ENCODE assay signal across 18 cellular contexts in the genomic region with DNA sequence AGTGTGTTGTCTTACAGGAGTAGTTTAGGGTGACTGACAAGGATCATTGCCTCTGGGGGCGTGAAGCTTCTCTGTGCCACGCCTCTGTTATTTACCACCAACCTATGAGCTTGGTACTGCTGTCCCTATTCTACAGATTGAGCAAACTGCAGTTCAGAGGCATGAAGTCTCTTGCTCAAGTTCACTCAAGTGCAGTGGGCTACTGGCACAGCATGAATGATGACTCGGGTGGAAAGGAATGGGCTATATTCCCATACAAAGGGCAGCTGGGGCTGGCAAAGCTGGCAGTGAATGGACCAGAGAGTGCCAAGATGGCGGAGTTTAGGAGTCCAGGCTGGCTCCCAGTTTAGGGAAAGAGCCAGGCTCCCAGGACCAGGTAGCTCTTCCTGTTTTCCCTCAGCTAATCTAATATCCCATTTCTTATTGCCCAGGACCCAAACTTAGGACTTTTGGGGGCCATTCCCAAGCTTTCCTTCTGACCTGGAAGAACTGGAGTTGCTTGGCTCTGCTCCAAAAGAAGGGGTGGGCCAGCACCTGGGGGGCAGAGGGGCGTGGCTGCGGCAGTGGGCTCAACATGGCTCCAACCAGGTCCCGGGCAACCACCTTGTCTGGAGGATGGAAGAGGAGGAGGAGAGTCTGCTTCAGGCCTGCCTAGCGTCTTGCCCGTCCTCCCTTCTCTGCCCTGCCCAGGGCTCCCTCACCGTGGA. TPM values are rescaled to one million over a fixed set of nuclear protein-coding genes. Genes with fewer than 3 reads are reported as not detected.
DNase-seq lines count a peak whose midpoint lies in the region; ATAC-seq and TF ChIP-seq lines count a peak whose summit lies in the region.
"Had no signal": no experiment of that assay in that cellular context is flagged by ENCODE, and none has a peak within 500 bp of the region (broad histone marks: within the 10 kb centered on the region; RNA-seq: fewer than 3 reads in every experiment).

No MANE protein-coding gene starts in this region.

- H2BK120ac ChIP-seq in neuronal stem cell (ENCODE audit: low read depth, low read length) = no peak overlapping the region

- H2BK15ac ChIP-seq in neuronal stem cell (ENCODE audit: low read length) = no peak overlapping the region

- no peak overlapping the region for H3K4me3 Mint-ChIP-seq in activated T-helper 17 cell treated with anti-CD3 and anti-CD28 coated beads, Interleukin-2, amount 50 U/mL, for 72 hours
- H3K4me3 Mint-ChIP-seq: activated T-helper 1 cell treated with anti-CD3 and anti-CD28 coated beads, Interleukin-12 subunit alpha, Interleukin-12 subunit beta, Interleukin-2, Interleukin-4 antibody, amounts not matched to agents 30 ng/mL and 10 ng/mL and 1 ng/mL, durations not matched to agents 14 hours and 24 hours and 36 hours; brain; mesothelial cell of epicardium had no signal

- no peak overlapping the region for H3K14ac ChIP-seq in neuronal stem cell (ENCODE audit: low read length)

- no peaks in the 10 kb centered on the region for H3K4me1 Mint-ChIP-seq in activated T-helper 17 cell treated with anti-CD3 and anti-CD28 coated beads, Interleukin-2, amount 50 U/mL, for 72 hours

- DNase-seq in NCI-H82 (lab: John Stamatoyannopoulos, UW) (peak; percentile 24), NCI-H82 treated with DMSO at 0.1 percent for 48 hours (lab: John Stamatoyannopoulos, UW; ENCODE audit: unreplicated experiment) (no peak), NCI-H226 (peak; percentile 38), cardiac fibroblast (ENCODE audit: low read depth in 2 of 2) (peak; percentile 35 to 57), neuronal stem cell (ENCODE audit: low spot score) (no peak), NCI-H2081 treated with DMSO at 0.1 percent for 48 hours (lab: John Stamatoyannopoulos, UW) (no peak)
- no peak for DNase-seq in activated effector memory CD4-positive, alpha-beta T cell treated with anti-CD3 and anti-CD28 coated beads, Interleukin-2, amount 50 U/mL, for 16 hours
- DNase-seq: Calu3; NCI-H146; stimulated activated CD8-positive, alpha-beta memory T cell treated with anti-CD3 and anti-CD28 coated beads, Interleukin-4, amount 100 ng/mL, for 48 hours; upper lobe of right lung had no signal

- peaks cover 42 to 59% of the 10 kb centered on the region in 2 donors for H3K36me3 ChIP-seq in neuronal stem cell (replicated peaks in 1 of 2; ENCODE audit: control insufficient read depth in 2 of 2, insufficient read depth in 2 of 2, low read length in 2 of 2)

- H3K4me1 ChIP-seq in neuronal stem cell (ENCODE audit: control insufficient read depth in 2 of 2, insufficient read depth in 1 of 2, low read depth in 1 of 2, low read length in 2 of 2) = peaks cover 4 to 10% of the 10 kb centered on the region in 2 donors
- H3K4me1 ChIP-seq: upper lobe of right lung had no signal

- H3K9ac ChIP-seq in neuronal stem cell (ENCODE audit: low read depth, low read length, poor library complexity) = no peak overlapping the region
- H3K9ac ChIP-seq: parathyroid adenoma had no signal

- H4K91ac ChIP-seq in neuronal stem cell (ENCODE audit: low read depth, low read length, poor library complexity) = no peak overlapping the region

- peak overlapping the region; percentile 62 for H3K23ac ChIP-seq in neuronal stem cell (ENCODE audit: low read depth, low read length, poor library complexity)

- H3K18ac ChIP-seq in neuronal stem cell (ENCODE audit: low read length) = no peak overlapping the region

- H3K27me3 ChIP-seq in neuronal stem cell (ENCODE audit: control insufficient read depth in 3 of 3, insufficient read depth in 3 of 3, low read depth in 1 of 3, low read length in 3 of 3) = no peaks in the 10 kb centered on the region

- no peak for ATAC-seq in activated T-helper 17 cell treated with anti-CD3 and anti-CD28 coated beads, Interleukin-2, amount 50 U/mL, for 72 hours (replicated peaks)
- ATAC-seq: upper lobe of right lung had no signal

- H2AK5ac ChIP-seq in neuronal stem cell (ENCODE audit: low read depth, low read length) = no peak overlapping the region

- no peaks in the 10 kb centered on the region for H3K27me3 Mint-ChIP-seq in activated T-helper 17 cell treated with anti-CD3 and anti-CD28 coated beads, Interleukin-2, amount 50 U/mL, for 72 hours
- H3K27me3 Mint-ChIP-seq: brain had no signal

- peak overlapping the region; percentile 4 for H2BK5ac ChIP-seq in neuronal stem cell (ENCODE audit: low read length)

- no peaks in the 10 kb centered on the region for H3K9me3 Mint-ChIP-seq in activated T-helper 17 cell treated with anti-CD3 and anti-CD28 coated beads, Interleukin-2, amount 50 U/mL, for 72 hours
- H3K9me3 Mint-ChIP-seq: activated T-helper 1 cell treated with anti-CD3 and anti-CD28 coated beads, Interleukin-12 subunit alpha, Interleukin-12 subunit beta, Interleukin-2, Interleukin-4 antibody, amounts not matched to agents 30 ng/mL and 10 ng/mL and 1 ng/mL, durations not matched to agents 14 hours and 24 hours and 36 hours; brain; mesothelial cell of epicardium had no signal

- H3K79me1 ChIP-seq in neuronal stem cell (ENCODE audit: low read depth, low read length) = peaks cover 8% of the 10 kb centered on the region

- no peak overlapping the region for H3K27ac Mint-ChIP-seq in activated T-helper 17 cell treated with anti-CD3 and anti-CD28 coated beads, Interleukin-2, amount 50 U/mL, for 72 hours
- H3K27ac Mint-ChIP-seq: activated T-helper 1 cell treated with anti-CD3 and anti-CD28 coated beads, Interleukin-12 subunit alpha, Interleukin-12 subunit beta, Interleukin-2, Interleukin-4 antibody, amounts not matched to agents 30 ng/mL and 10 ng/mL and 1 ng/mL, durations not matched to agents 14 hours and 24 hours and 36 hours; mesothelial cell of epicardium had no signal

- H3K27ac ChIP-seq in neuronal stem cell (replicated peaks; ENCODE audit: low read length) = no peak overlapping the region
- H3K27ac ChIP-seq: parathyroid adenoma, upper lobe of right lung had no signal

- TF ChIP-seq CTCF in cardiac fibroblast (IDR thresholded peaks at IDR 0.05; ENCODE audit: low read depth, low read length) = no peak

- no peaks in the 10 kb centered on the region for H3K9me3 ChIP-seq in neuronal stem cell (replicated peaks in 1 of 2; ENCODE audit: control insufficient read depth in 2 of 2, insufficient read depth in 1 of 2, low read depth in 1 of 2, low read length in 2 of 2)
- H3K9me3 ChIP-seq: A549, upper lobe of right lung had no signal

- no CpG with 5 or more reads among the region's 10 CpGs for WGBS in neuronal stem cell (ENCODE audit: extremely low coverage in 2 of 2, insufficient read length in 2 of 2, insufficient replicate concordance in 1 of 2), 2 donors

- H3K4ac ChIP-seq in neuronal stem cell (ENCODE audit: low read length) = no peak overlapping the region

- H3K4me2 ChIP-seq in neuronal stem cell (ENCODE audit: insufficient read depth, low read length, poor library complexity, severe bottlenecking) = no peak overlapping the region
- H3K4me2 ChIP-seq: A549 had no signal

- no peak overlapping the region for H2AFZ ChIP-seq in neuronal stem cell (ENCODE audit: low read length)
- H2AFZ ChIP-seq: parathyroid adenoma had no signal

- H4K8ac ChIP-seq in neuronal stem cell (ENCODE audit: low read depth, low read length) = no peak overlapping the region

- H3K4me3 ChIP-seq in cardiac fibroblast (replicated peaks in 1 of 2; ENCODE audit: low read depth in 2 of 2, low read length in 2 of 2) (no peak overlapping the region), neuronal stem cell (ENCODE audit: low read length in 2 of 2) (no peak overlapping the region)
- H3K4me3 ChIP-seq: A549, upper lobe of right lung had no signal

- no peak overlapping the region for H2BK12ac ChIP-seq in neuronal stem cell (ENCODE audit: low read length)

- peaks cover 40% of the 10 kb centered on the region for H3K36me3 Mint-ChIP-seq in activated T-helper 17 cell treated with anti-CD3 and anti-CD28 coated beads, Interleukin-2, amount 50 U/mL, for 72 hours (ENCODE audit: low read depth)

RNA-seq across cellular contexts. Expression of a gene that starts 12.9 kb away (rescaled TPM):
- polyA plus RNA-seq in neuronal stem cell (2013, experiment 1 of 2) = 185 TPM
- polyA plus RNA-seq in neuronal stem cell (2013, experiment 2 of 2) = 183 TPM
- 100 to 1,000 TPM in 1 of 2 donors, 10 to 100 TPM in 1; 64.0 to 104 TPM for total RNA-seq in activated T-helper 17 cell treated with anti-CD3 and anti-CD28 coated beads, Interleukin-2, amount 50 U/mL, for 72 hours

RNA-seq across cellular contexts. Expression of a gene that starts 21.4 kb away (rescaled TPM):
- polyA plus RNA-seq in neuronal stem cell (2013, experiment 1 of 2) = 1.3 TPM
- polyA plus RNA-seq in neuronal stem cell (2013, experiment 2 of 2) = 1.2 TPM
- total RNA-seq in activated T-helper 17 cell treated with anti-CD3 and anti-CD28 coated beads, Interleukin-2, amount 50 U/mL, for 72 hours = not detected
- total RNA-seq: activated T-helper 1 cell treated with anti-CD3 and anti-CD28 coated beads, Interleukin-12 subunit alpha, Interleukin-12 subunit beta, Interleukin-2, Interleukin-4 antibody, amounts not matched to agents 30 ng/mL and 10 ng/mL and 1 ng/mL, durations not matched to agents 14 hours and 24 hours and 36 hours; SK-MEL-5 had no signal
- polyA plus RNA-seq: A549 had no signal

RNA-seq across cellular contexts. Expression of a gene that starts 50.4 kb away (rescaled TPM):
- polyA plus RNA-seq in neuronal stem cell (2013, experiment 1 of 2) = 28.2 TPM
- 30.8 TPM for polyA plus RNA-seq in neuronal stem cell (2013, experiment 2 of 2)
- 10 to 100 TPM; 60.6 to 98.6 TPM for total RNA-seq in activated T-helper 17 cell treated with anti-CD3 and anti-CD28 coated beads, Interleukin-2, amount 50 U/mL, for 72 hours

RNA-seq across cellular contexts. Expression of a gene that starts 50.5 kb away (rescaled TPM):
- 17.5 TPM for polyA plus RNA-seq in neuronal stem cell (2013, experiment 1 of 2)
- 19.2 TPM for polyA plus RNA-seq in neuronal stem cell (2013, experiment 2 of 2)
- total RNA-seq in activated T-helper 17 cell treated with anti-CD3 and anti-CD28 coated beads, Interleukin-2, amount 50 U/mL, for 72 hours = 10 to 100 TPM; 17.6 to 20.5 TPM

Comparison
In these comparisons a context has a peak if more than half of its experiments do, and no peak if none do; other contexts are left out.
1. DNase-seq: peak in NCI-H82 (single experiment), NCI-H226 (single experiment) and cardiac fibroblast (2 of 2); none in NCI-H82 treated with DMSO at 0.1 percent for 48 hours (single experiment), neuronal stem cell (single experiment), activated effector memory CD4-positive, alpha-beta T cell treated with anti-CD3 and anti-CD28 coated beads, Interleukin-2, amount 50 U/mL, for 16 hours (single experiment) and NCI-H2081 treated with DMSO at 0.1 percent for 48 hours (single experiment).